Comparison of ENCODE assay signal across 8 cellular contexts in the genomic region with DNA sequence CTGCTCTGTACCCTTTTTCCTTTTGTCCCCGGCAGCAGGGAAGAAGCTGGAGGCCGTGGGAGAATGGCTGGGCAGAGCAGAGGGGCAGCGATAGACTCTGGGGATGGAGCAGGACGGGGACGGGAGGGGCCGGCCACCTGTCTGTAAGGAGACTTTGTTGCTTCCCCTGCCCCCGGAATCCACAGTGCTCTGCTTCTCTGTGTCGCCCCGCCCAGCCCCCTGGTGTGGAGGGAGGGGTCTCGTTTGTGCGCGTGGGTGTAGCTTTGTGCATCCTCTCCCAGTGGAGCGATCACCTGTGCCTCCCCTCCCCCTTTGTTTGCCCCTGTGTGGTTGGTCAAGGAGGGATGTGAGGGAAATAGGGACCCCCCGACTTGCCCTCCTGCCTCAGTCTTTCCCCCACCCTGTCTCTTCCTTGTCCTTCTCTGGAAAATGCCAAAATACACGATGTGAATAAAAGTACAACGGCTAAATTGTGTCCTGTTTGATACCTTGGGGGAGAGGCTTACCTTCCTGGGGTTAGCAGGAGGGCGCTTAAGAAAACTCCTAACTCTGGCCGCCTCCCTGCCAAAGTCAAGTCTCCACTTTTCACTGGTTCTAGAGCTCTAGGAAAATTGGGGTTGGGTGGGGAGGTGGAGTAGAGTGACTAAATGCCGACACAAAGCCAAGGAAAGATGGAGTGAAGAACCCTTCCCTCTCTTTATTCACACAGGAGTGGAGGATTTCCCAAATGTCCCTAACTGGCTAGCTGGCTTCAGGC. TPM values are rescaled to one million over a fixed set of nuclear protein-coding genes. Genes with fewer than 3 reads are reported as not detected.
DNase-seq lines count a peak whose midpoint lies in the region; ATAC-seq, FAIRE-seq and TF ChIP-seq lines count a peak whose summit lies in the region.

No MANE protein-coding gene starts in this region.

- peaks cover 25% of the 10 kb centered on the region for H3K4me1 Mint-ChIP-seq in activated T-helper 17 cell treated with anti-CD3 and anti-CD28 coated beads, Interleukin-2, amount 50 U/mL, for 72 hours

- 94% methylated on average over 16 of the region's 19 CpGs for WGBS in SK-N-SH (ENCODE audit: low lambda C conversion rate)

- dilution Hi-C loops in keratinocyte (cut with MboI; ENCODE audit: extremely low pct_ligation_motif_present, low sequenced_read_pairs) = no loop called here

- H3K27ac ChIP-seq in SK-N-SH (ENCODE audit: low read depth in 2 of 2, low read length in 1 of 2) (peak overlapping the region; percentile 51 to 79), keratinocyte (ENCODE audit: control insufficient read depth, insufficient read depth, low read length) (no peak overlapping the region), subcutaneous abdominal adipose tissue (ENCODE audit: low read depth, low read length) (peak overlapping the region; percentile 94)

- H4K20me1 ChIP-seq in SK-N-SH (ENCODE audit: insufficient read depth) (peaks cover 34% of the 10 kb centered on the region), keratinocyte (ENCODE audit: control insufficient read depth, extremely low read depth, insufficient read depth, low read length) (peaks cover 21% of the 10 kb centered on the region)

- H3K9ac ChIP-seq in SK-N-SH (peak overlapping the region; percentile 63; the same call in 1 of the 2 replicates), keratinocyte (ENCODE audit: control insufficient read depth, extremely low read depth, insufficient read depth, low read length) (no peak overlapping the region), subcutaneous abdominal adipose tissue (ENCODE audit: low read length in 5 of 5) (peak overlapping the region; percentile 56 to 83 (median 75))

- H2AFZ ChIP-seq in SK-N-SH (ENCODE audit: low read depth) (peak overlapping the region; percentile 57), keratinocyte (ENCODE audit: control insufficient read depth, low read length) (no peak overlapping the region)

- no peak for TF ChIP-seq RAD21 in SK-N-SH (IDR thresholded peaks at IDR 0.05; ENCODE audit: low read length)

- peak overlapping the region; percentile 99 for H3K4me2 ChIP-seq in SK-N-SH
- H3K4me2 ChIP-seq in keratinocyte (ENCODE audit: control insufficient read depth, extremely low read depth, insufficient read depth, low read depth, low read length) = peak overlapping the region; percentile 61

- H3K4me1 ChIP-seq in SK-N-SH (ENCODE audit: control insufficient read depth in 1 of 2, insufficient read depth in 2 of 2, low read depth in 1 of 2, low read length in 1 of 2) (peaks cover 29 to 31% of the 10 kb centered on the region in 2 experiments), keratinocyte (ENCODE audit: control insufficient read depth, extremely low read depth, insufficient read depth, low read length) (peaks cover 31% of the 10 kb centered on the region), subcutaneous abdominal adipose tissue (ENCODE audit: control insufficient read depth in 5 of 5, insufficient read depth in 5 of 5, low read length in 5 of 5) (peaks cover 5 to 40% (median 30%) of the 10 kb centered on the region in 5 donors)

- peak overlapping the region; percentile 94 for H3K4me3 Mint-ChIP-seq in activated T-helper 17 cell treated with anti-CD3 and anti-CD28 coated beads, Interleukin-2, amount 50 U/mL, for 72 hours

- H3K27ac Mint-ChIP-seq in activated T-helper 17 cell treated with anti-CD3 and anti-CD28 coated beads, Interleukin-2, amount 50 U/mL, for 72 hours = peak overlapping the region; percentile 96

- H3K9me3 ChIP-seq in SK-N-SH = no peaks in the 10 kb centered on the region
- no peaks in the 10 kb centered on the region for H3K9me3 ChIP-seq in keratinocyte (ENCODE audit: control insufficient read depth, low read depth, low read length)
- H3K9me3 ChIP-seq in subcutaneous abdominal adipose tissue (ENCODE audit: control insufficient read depth in 5 of 5, low read length in 5 of 5) = no peaks in the 10 kb centered on the region

- peaks cover 25% of the 10 kb centered on the region for H3F3A ChIP-seq in SK-N-SH (replicated peaks; ENCODE audit: insufficient read depth)

- peaks cover 27 to 52% of the 10 kb centered on the region in 2 experiments for H3K36me3 ChIP-seq in SK-N-SH (replicated peaks in 1 of 2; ENCODE audit: control insufficient read depth in 1 of 2, insufficient read depth in 2 of 2, low read length in 1 of 2)
- peaks cover 39 to 44% of the 10 kb centered on the region in 2 experiments for H3K36me3 ChIP-seq in keratinocyte (ENCODE audit: control insufficient read depth in 2 of 2, extremely low read depth in 1 of 2, insufficient read depth in 2 of 2, low read length in 2 of 2)
- H3K36me3 ChIP-seq in subcutaneous abdominal adipose tissue (ENCODE audit: control insufficient read depth in 5 of 5, insufficient read depth in 5 of 5, low read length in 5 of 5) = peaks cover 0 to 66% (median 57%) of the 10 kb centered on the region in 5 donors

- DNase-seq in SK-N-SH = no peak
- DNase-seq in keratinocyte (ENCODE audit: low read depth, low spot score) = no peak
- DNase-seq in GF-D8 (lab: John Stamatoyannopoulos, UW) = no peak
- no peak for DNase-seq in T1000 (lab: John Stamatoyannopoulos, UW)
- DNase-seq in EL = no peak

- CTCF ChIA-PET in SK-N-SH (lab: Yijun Ruan, JAX) = interaction anchor here (0.7 to 10.9 kb wide), 12 partner anchors 8 to 275 kb away, joined by 3 to 164 read pairs (median 4); partner anchors contain the start of genes C12orf57, CDCA3, MLF2 and PTMS

- H3K79me2 ChIP-seq in SK-N-SH (ENCODE audit: insufficient read depth) (peaks cover 40% of the 10 kb centered on the region), keratinocyte (ENCODE audit: control insufficient read depth, insufficient read depth, low read length) (peaks cover 34% of the 10 kb centered on the region)

- H3K27me3 ChIP-seq in SK-N-SH (ENCODE audit: insufficient read depth) (no peaks in the 10 kb centered on the region), keratinocyte (ENCODE audit: control insufficient read depth, extremely low read depth, insufficient read depth, low read length) (no peaks in the 10 kb centered on the region), subcutaneous abdominal adipose tissue (ENCODE audit: control insufficient read depth in 5 of 5, insufficient read depth in 4 of 5, low read length in 5 of 5) (no peaks in the 10 kb centered on the region)

- ATAC-seq in SK-N-SH treated with all-trans-retinoic acid at 6 μM for 48 hours = no peak
- no peak for ATAC-seq in activated T-helper 17 cell treated with anti-CD3 and anti-CD28 coated beads, Interleukin-2, amount 50 U/mL, for 72 hours (replicated peaks)

- TF ChIP-seq CTCF in SK-N-SH (IDR thresholded peaks at IDR 0.05) = no peak
- no peak for TF ChIP-seq CTCF in keratinocyte (optimal IDR thresholded peaks at IDR 0.05 in 1 of 3, IDR thresholded peaks at IDR 0.05 in 1 of 3, conservative IDR thresholded peaks at IDR 0.05 in 1 of 3; ENCODE audit: extremely low read depth in 1 of 3, insufficient read depth in 2 of 3, low read length in 3 of 3)

- H3K36me3 Mint-ChIP-seq in activated T-helper 17 cell treated with anti-CD3 and anti-CD28 coated beads, Interleukin-2, amount 50 U/mL, for 72 hours (ENCODE audit: low read depth) = peaks cover 97% of the 10 kb centered on the region

- H3K9me2 ChIP-seq in SK-N-SH = no peaks in the 10 kb centered on the region

- POLR2A ChIA-PET in SK-N-SH (lab: Yijun Ruan, JAX) = interaction anchor here (0.5 to 5.9 kb wide), 7 partner anchors 11 to 1850 kb away, joined by 3 to 57 read pairs (median 4); partner anchors contain the start of genes CDCA3, GPR162, MLF2 and USP5

- peak; percentile 56 for FAIRE-seq in keratinocyte (lab: Jason Lieb, UNC)

- no peak for TF ChIP-seq EP300 in SK-N-SH (IDR thresholded peaks at IDR 0.05; ENCODE audit: borderline replicate concordance in 1 of 2, low read depth in 1 of 2, low read length in 1 of 2)

- peak overlapping the region; percentile 51 to 91; a peak in 3 of 4 replicates for H3K4me3 ChIP-seq in SK-N-SH (ENCODE audit: low read depth in 2 of 2, low read length in 1 of 2)
- H3K4me3 ChIP-seq in keratinocyte (ENCODE audit: control insufficient read depth in 2 of 3, extremely low read depth in 1 of 3, insufficient read depth in 2 of 3, low read depth in 1 of 3, low read length in 3 of 3) = peak overlapping the region in 1 of 3 experiments; percentile 57
- H3K4me3 ChIP-seq in subcutaneous abdominal adipose tissue (ENCODE audit: low read depth in 1 of 5, low read length in 5 of 5) = peak overlapping the region in 4 of 5 donors; percentile 74 to 89 (median 82)

- no peaks in the 10 kb centered on the region for H3K9me3 Mint-ChIP-seq in activated T-helper 17 cell treated with anti-CD3 and anti-CD28 coated beads, Interleukin-2, amount 50 U/mL, for 72 hours

- no peaks in the 10 kb centered on the region for H3K27me3 Mint-ChIP-seq in activated T-helper 17 cell treated with anti-CD3 and anti-CD28 coated beads, Interleukin-2, amount 50 U/mL, for 72 hours

- H3K9me1 ChIP-seq in keratinocyte (ENCODE audit: control insufficient read depth, extremely low read depth, insufficient read depth, low read length) = no peaks in the 10 kb centered on the region

RNA-seq across cellular contexts. Expression of gene TPI1, which starts 1.0 kb away (rescaled TPM):
- polyA plus RNA-seq in SK-N-SH (2012; rRNA removed) (1,175 and 1,316 TPM in 2 replicates), keratinocyte (1,218 to 2,229 TPM (median 1,551 TPM) in 3 replicates)
- 1,053 and 1,239 TPM in 2 replicates for polyA plus RNA-seq in SK-N-SH (2012; cell fraction: cytosol; rRNA removed)
- 674 and 733 TPM in 2 replicates for polyA plus RNA-seq in SK-N-SH (2012; cell fraction: nucleus; rRNA removed)
- 1,000 to 10,000 TPM; 1,893 to 2,116 TPM for total RNA-seq in activated T-helper 17 cell treated with anti-CD3 and anti-CD28 coated beads, Interleukin-2, amount 50 U/mL, for 72 hours
- 265 TPM for polyA plus RNA-seq in keratinocyte (2011; ENCODE audit: low read depth)
- polyA plus RNA-seq in keratinocyte (2011; cell fraction: cytosol; rRNA removed) = 1,209 and 1,293 TPM in 2 replicates
- 796 and 920 TPM in 2 replicates for polyA plus RNA-seq in keratinocyte (2011; cell fraction: nucleus; rRNA removed)
- 546 and 816 TPM in 2 replicates for polyA plus RNA-seq in keratinocyte (2012; ENCODE audit: low replicate concordance)
- 1,325 to 2,073 TPM (median 1,599 TPM) in 3 replicates for polyA minus RNA-seq in keratinocyte
- polyA minus RNA-seq in keratinocyte (2011; cell fraction: cytosol; rRNA and poly(A)+ RNA removed) = 656 TPM
- polyA minus RNA-seq in keratinocyte (2011; cell fraction: nucleus; rRNA and poly(A)+ RNA removed) = 245 and 276 TPM in 2 replicates

RNA-seq across cellular contexts. Expression of gene SPSB2, which starts 6.8 kb away (rescaled TPM):
- polyA plus RNA-seq in SK-N-SH (2012; rRNA removed) (16.9 and 19.6 TPM in 2 replicates), keratinocyte (4.9 to 8.7 TPM (median 5.1 TPM) in 3 replicates)
- polyA plus RNA-seq in SK-N-SH (2012; cell fraction: cytosol; rRNA removed) = 9.4 and 14.5 TPM in 2 replicates
- 19.3 and 25.6 TPM in 2 replicates for polyA plus RNA-seq in SK-N-SH (2012; cell fraction: nucleus; rRNA removed)
- 1 to 10 TPM; 2.2 to 2.4 TPM for total RNA-seq in activated T-helper 17 cell treated with anti-CD3 and anti-CD28 coated beads, Interleukin-2, amount 50 U/mL, for 72 hours
- 1.2 TPM for polyA plus RNA-seq in keratinocyte (2011; ENCODE audit: low read depth)
- polyA plus RNA-seq in keratinocyte (2011; cell fraction: cytosol; rRNA removed) = 3.8 and 7.7 TPM in 2 replicates
- 5.1 and 8.0 TPM in 2 replicates for polyA plus RNA-seq in keratinocyte (2011; cell fraction: nucleus; rRNA removed)
- polyA plus RNA-seq in keratinocyte (2012; ENCODE audit: low replicate concordance) = 5.4 and 7.8 TPM in 2 replicates
- polyA minus RNA-seq in keratinocyte = 1.4 to 5.8 TPM (median 1.7 TPM) in 3 replicates
- polyA minus RNA-seq in keratinocyte (2011; cell fraction: cytosol; rRNA and poly(A)+ RNA removed) = 6.1 TPM
- 1.5 and 1.8 TPM in 2 replicates for polyA minus RNA-seq in keratinocyte (2011; cell fraction: nucleus; rRNA and poly(A)+ RNA removed)

RNA-seq across cellular contexts. Expression of gene USP5, which starts 14.4 kb away (rescaled TPM):
- polyA plus RNA-seq in SK-N-SH (2012; rRNA removed) (97.2 and 100 TPM in 2 replicates), keratinocyte (58.3 to 84.1 TPM (median 67.2 TPM) in 3 replicates)
- polyA plus RNA-seq in SK-N-SH (2012; cell fraction: cytosol; rRNA removed) = 46.4 and 64.2 TPM in 2 replicates
- polyA plus RNA-seq in SK-N-SH (2012; cell fraction: nucleus; rRNA removed) = 203 and 208 TPM in 2 replicates
- total RNA-seq in activated T-helper 17 cell treated with anti-CD3 and anti-CD28 coated beads, Interleukin-2, amount 50 U/mL, for 72 hours = 100 to 1,000 TPM in 1 of 2 donors, 10 to 100 TPM in 1; 83.4 to 149 TPM
- 31.2 TPM for polyA plus RNA-seq in keratinocyte (2011; ENCODE audit: low read depth)
- polyA plus RNA-seq in keratinocyte (2011; cell fraction: cytosol; rRNA removed) = 42.8 and 66.5 TPM in 2 replicates
- 94.0 and 116 TPM in 2 replicates for polyA plus RNA-seq in keratinocyte (2011; cell fraction: nucleus; rRNA removed)
- 44.4 and 76.0 TPM in 2 replicates for polyA plus RNA-seq in keratinocyte (2012; ENCODE audit: low replicate concordance)
- polyA minus RNA-seq in keratinocyte = 122 to 148 TPM (median 148 TPM) in 3 replicates
- 95.2 TPM for polyA minus RNA-seq in keratinocyte (2011; cell fraction: cytosol; rRNA and poly(A)+ RNA removed)
- 67.8 and 83.2 TPM in 2 replicates for polyA minus RNA-seq in keratinocyte (2011; cell fraction: nucleus; rRNA and poly(A)+ RNA removed)

RNA-seq across cellular contexts. Expression of gene CDCA3, which starts 15.3 kb away (rescaled TPM):
- polyA plus RNA-seq in SK-N-SH (2012; rRNA removed) (33.0 and 34.0 TPM in 2 replicates), keratinocyte (2.1 to 16.9 TPM (median 15.0 TPM) in 3 replicates)
- 18.8 and 25.0 TPM in 2 replicates for polyA plus RNA-seq in SK-N-SH (2012; cell fraction: cytosol; rRNA removed)
- polyA plus RNA-seq in SK-N-SH (2012; cell fraction: nucleus; rRNA removed) = 49.3 and 55.0 TPM in 2 replicates
- 100 to 1,000 TPM in 1 of 2 donors, 10 to 100 TPM in 1; 86.9 to 104 TPM for total RNA-seq in activated T-helper 17 cell treated with anti-CD3 and anti-CD28 coated beads, Interleukin-2, amount 50 U/mL, for 72 hours
- 0.62 TPM for polyA plus RNA-seq in keratinocyte (2011; ENCODE audit: low read depth)
- 3.6 and 4.7 TPM in 2 replicates for polyA plus RNA-seq in keratinocyte (2011; cell fraction: cytosol; rRNA removed)
- 7.3 and 8.3 TPM in 2 replicates for polyA plus RNA-seq in keratinocyte (2011; cell fraction: nucleus; rRNA removed)
- polyA plus RNA-seq in keratinocyte (2012; ENCODE audit: low replicate concordance) = 0.55 and 15.7 TPM in 2 replicates
- 3.0 to 10.4 TPM (median 7.5 TPM) in 3 replicates for polyA minus RNA-seq in keratinocyte
- 22.4 TPM for polyA minus RNA-seq in keratinocyte (2011; cell fraction: cytosol; rRNA and poly(A)+ RNA removed)
- 5.0 and 9.8 TPM in 2 replicates for polyA minus RNA-seq in keratinocyte (2011; cell fraction: nucleus; rRNA and poly(A)+ RNA removed)

RNA-seq across cellular contexts. Expression of gene GNB3, which starts 25.6 kb away (rescaled TPM):
- polyA plus RNA-seq in SK-N-SH (2012; rRNA removed) (12.9 and 13.8 TPM in 2 replicates), keratinocyte (0.41 to 0.94 TPM (median 0.80 TPM) in 3 replicates)
- 1.6 and 3.0 TPM in 2 replicates for polyA plus RNA-seq in SK-N-SH (2012; cell fraction: cytosol; rRNA removed)
- polyA plus RNA-seq in SK-N-SH (2012; cell fraction: nucleus; rRNA removed) = 93.1 and 96.5 TPM in 2 replicates
- total RNA-seq in activated T-helper 17 cell treated with anti-CD3 and anti-CD28 coated beads, Interleukin-2, amount 50 U/mL, for 72 hours = under 1 TPM in 1 of 2 donors, not detected in 1; 0.66 TPM
- polyA plus RNA-seq in keratinocyte (2011; ENCODE audit: low read depth) = not detected
- 0.16 TPM in 2 replicates for polyA plus RNA-seq in keratinocyte (2011; cell fraction: cytosol; rRNA removed)
- 4.2 and 5.9 TPM in 2 replicates for polyA plus RNA-seq in keratinocyte (2011; cell fraction: nucleus; rRNA removed)
- polyA plus RNA-seq in keratinocyte (2012; ENCODE audit: low replicate concordance) = 0.44 and 0.77 TPM in 2 replicates
- 0.64 to 0.98 TPM (median 0.89 TPM) in 3 replicates for polyA minus RNA-seq in keratinocyte
- polyA minus RNA-seq in keratinocyte (2011; cell fraction: cytosol; rRNA and poly(A)+ RNA removed) = not detected
- polyA minus RNA-seq in keratinocyte (2011; cell fraction: nucleus; rRNA and poly(A)+ RNA removed) = 0.93 and 1.3 TPM in 2 replicates
